In genomic region chr11:61727401-61727811, GRCh38 we compare ENCODE assay signal across 17 cellular contexts.
"Had no signal": no experiment of that assay in that cellular context is flagged by ENCODE, and none has a peak within 500 bp of the region (broad histone marks: within the 10 kb centered on the region; RNA-seq: fewer than 3 reads in every experiment).

No MANE protein-coding gene starts in this region.

- H3K4me1 ChIP-seq: adrenal gland, colonic mucosa had no signal

- H3K27me3 ChIP-seq: adrenal gland, cardiac muscle cell, colonic mucosa had no signal

- DNase-seq: activated CD4-positive, alpha-beta T cell treated with anti-CD3 and anti-CD28 coated beads, Interleukin-2, amount 10 ng/mL, durations not matched to agents 24 days and 14 days; activated CD8-positive, alpha-beta memory T cell treated with anti-CD3 and anti-CD28 coated beads, Interleukin-2, amount 50 U/mL, for 48 hours; activated gamma-delta T cell; activated T-cell treated with anti-CD3 and anti-CD28 coated beads, Interleukin-2, amount 50 U/mL, for 72 hours; adrenal gland; colonic mucosa; erythroblast; foreskin melanocyte; stimulated activated CD4-positive, alpha-beta T cell treated with anti-CD3 and anti-CD28 coated beads, Interleukin-1b, Interleukin-23, amount 100 ng/mL, for 48 hours; stimulated activated CD8-positive, alpha-beta memory T cell treated with anti-CD3 and anti-CD28 coated beads, Interleukin-4, amount 100 ng/mL, for 48 hours; stimulated activated naive CD8-positive, alpha-beta T cell treated with anti-CD3 and anti-CD28 coated beads, Interleukin-15, Interleukin-2, amounts not matched to agents 100 U/mL and 50 U/mL, for 24 hours; T-helper 1 cell; T-helper 9 cell; trophoblast cell had no signal

- H3K4me3 ChIP-seq: adrenal gland, cardiac muscle cell, colonic mucosa, SK-N-MC had no signal

- ATAC-seq: activated T-cell treated with anti-CD3 and anti-CD28 coated beads, Interleukin-2, amount 50 U/mL, for 72 hours; natural killer cell treated with Interleukin-12 subunit alpha and Interleukin-12 subunit beta and Interleukin-15 and Interleukin-18, amount 100 ng/mL, for 72 hours; stimulated activated naive CD8-positive, alpha-beta T cell treated with anti-CD3 and anti-CD28 coated beads, Interleukin-15, Interleukin-2, amounts not matched to agents 100 U/mL and 50 U/mL, for 24 hours had no signal

- H3K9me3 ChIP-seq: adrenal gland, colonic mucosa had no signal

- H3K27ac ChIP-seq: adrenal gland, cardiac muscle cell, colonic mucosa, SK-N-MC had no signal

- H3K36me3 ChIP-seq: adrenal gland, cardiac muscle cell, colonic mucosa had no signal
